8 cellular contexts compared by ENCODE assay signal in genomic region chr13:94548382-94549240, GRCh38. TPM values are rescaled to one million over a fixed set of nuclear protein-coding genes. Genes with fewer than 3 reads are reported as not detected.
A peak's percentile ranks its signal among the peaks of the same experiment; 100 is the strongest.
DNase-seq lines count a peak whose midpoint lies in the region; ATAC-seq, FAIRE-seq and TF ChIP-seq lines count a peak whose summit lies in the region.

No MANE protein-coding gene starts in this region.

- peak overlapping the region; percentile 58 for H3K27ac ChIP-seq in mammary epithelial cell (ENCODE audit: insufficient read depth, low read depth, low read length)

- no peaks in the 10 kb centered on the region for H3K9me3 ChIP-seq in mammary epithelial cell (replicated peaks; ENCODE audit: insufficient read depth, low read length)

- no TSS peak for BruUV-seq in mammary epithelial cell (replicated peaks; lab: Mats Ljungman, UMichigan)

- dilution Hi-C loops in mammary epithelial cell (cut with HindIII; ENCODE audit: low sequenced_read_pairs) = no loop called here

- FAIRE-seq in islet of Langerhans (lab: Jason Lieb, UNC) = peak; percentile 60

- peaks cover 8% of the 10 kb centered on the region for H3K4me1 ChIP-seq in mammary epithelial cell (ENCODE audit: insufficient read depth, low read length)

- no peaks in the 10 kb centered on the region for H3K27me3 ChIP-seq in mammary epithelial cell (ENCODE audit: insufficient read depth, low read length)

- H3K4me2 ChIP-seq in mammary epithelial cell (ENCODE audit: insufficient read depth, low read depth, low read length) = peak overlapping the region; percentile 100

- CTCF ChIA-PET in mammary epithelial cell (lab: Charles Lee; ENCODE audit: low non-redundant PET) = interaction anchor here (1.1 kb wide), 1 partner anchor 113 kb away, joined by 5 read pairs; no protein-coding TSS in a partner anchor

- TF ChIP-seq CTCF in mammary epithelial cell (conservative IDR thresholded peaks at IDR 0.05 in 1 of 2, IDR thresholded peaks at IDR 0.05 in 1 of 2; ENCODE audit: extremely low read depth in 1 of 2, insufficient read depth in 1 of 2, low read depth in 1 of 2, low read length in 2 of 2) = peak in 1 of 2 donors; percentile 22

- DNase-seq in G401 (ENCODE audit: low spot score) (peak; percentile 71), HPDE6-E6E7 (ENCODE audit: extremely low spot score) (peak; percentile 26), SK-N-DZ (ENCODE audit: low spot score) (peak; percentile 27), mammary epithelial cell (no peak), kidney tubule cell (ENCODE audit: low spot score) (no peak)
- DNase-seq in stimulated activated CD4-positive, alpha-beta T cell treated with anti-CD3 and anti-CD28 coated beads, Interleukin-12 subunit alpha, Interleukin-12 subunit beta, amount 100 ng/mL, for 48 hours (ENCODE audit: low read depth in 2 of 3, low spot score in 1 of 3) = peak in 2 of 3 donors; percentile 26 to 32

- in situ Hi-C loops in G401 (cut with HindIII; ENCODE audit: low sequenced_read_pairs) (no loop called here), mammary epithelial cell (cut with MboI; ENCODE audit: low sequenced_read_pairs in 2 of 2) (no loop called here)

- 15% methylated on average over 25 of the region's 25 CpGs for WGBS in mammary epithelial cell (ENCODE audit: low coverage, missing lambda C conversion rate)

- no peaks in the 10 kb centered on the region for H3K79me2 ChIP-seq in mammary epithelial cell (ENCODE audit: insufficient read depth, low read length)

- H4K20me1 ChIP-seq in mammary epithelial cell (ENCODE audit: insufficient read depth, low read length) = no peaks in the 10 kb centered on the region

- ATAC-seq in GM21390 (IDR thresholded peaks at IDR 0.05; ENCODE audit: unreplicated experiment) = peak; percentile 58

- H3K36me3 ChIP-seq in mammary epithelial cell (ENCODE audit: insufficient read depth, low read length) = no peaks in the 10 kb centered on the region

- H2AFZ ChIP-seq in mammary epithelial cell (ENCODE audit: low read depth, low read length) = peak overlapping the region; percentile 97

- H3K4me3 ChIP-seq in mammary epithelial cell (replicated peaks in 1 of 3; ENCODE audit: insufficient read depth in 1 of 3, low read depth in 2 of 3, low read length in 3 of 3) = peak overlapping the region; percentile 75 to 82 (median 78)

- peak overlapping the region; percentile 71 for H3K9ac ChIP-seq in mammary epithelial cell (ENCODE audit: insufficient read depth, low read length)

- intact Hi-C loops in mammary epithelial cell (cut with micrococcal nuclease) = loop anchor here (1.0 kb wide), 3 partner anchors 48 to 113 kb away; partner anchors contain the start of genes GPR180 and TGDS

RNA-seq across cellular contexts. Expression of gene TGDS, which starts 47.3 kb away (rescaled TPM):
- 20.4 and 34.4 TPM in 2 replicates for total RNA-seq in G401 (2014; rRNA removed; shearing (Covaris generic))
- polyA plus RNA-seq in SK-N-DZ (2014; cell fraction: cytosol; rRNA removed) = 14.2 and 19.3 TPM in 2 replicates
- polyA plus RNA-seq in SK-N-DZ (2014; cell fraction: nucleus; rRNA removed) = 17.6 and 21.8 TPM in 2 replicates
- total RNA-seq in mammary epithelial cell = 10 to 100 TPM; 12.0 to 12.1 TPM
- polyA plus RNA-seq in mammary epithelial cell = 8.6 TPM
- polyA minus RNA-seq in mammary epithelial cell = 4.0 TPM

RNA-seq across cellular contexts. Expression of gene GPR180, which starts 53.0 kb away (rescaled TPM):
- 5.2 and 7.9 TPM in 2 replicates for total RNA-seq in G401 (2014; rRNA removed; shearing (Covaris generic))
- 3.9 and 5.0 TPM in 2 replicates for polyA plus RNA-seq in SK-N-DZ (2014; cell fraction: cytosol; rRNA removed)
- 6.5 and 7.1 TPM in 2 replicates for polyA plus RNA-seq in SK-N-DZ (2014; cell fraction: nucleus; rRNA removed)
- 10 to 100 TPM in 1 of 2 donors, 1 to 10 TPM in 1; 9.7 to 11.5 TPM for total RNA-seq in mammary epithelial cell
- polyA plus RNA-seq in mammary epithelial cell = 4.8 TPM
- polyA minus RNA-seq in mammary epithelial cell = 8.2 TPM

Comparison
In these comparisons a context has a peak if more than half of its experiments do, and no peak if none do; other contexts are left out.
1. DNase-seq: peak in G401 (single experiment), HPDE6-E6E7 (single experiment), SK-N-DZ (single experiment) and stimulated activated CD4-positive, alpha-beta T cell treated with anti-CD3 and anti-CD28 coated beads, Interleukin-12 subunit alpha, Interleukin-12 subunit beta, amount 100 ng/mL, for 48 hours (2 of 3); none in mammary epithelial cell (single experiment) and kidney tubule cell (single experiment).